ENCODE assay signal across 27 cellular contexts in the genomic region with DNA sequence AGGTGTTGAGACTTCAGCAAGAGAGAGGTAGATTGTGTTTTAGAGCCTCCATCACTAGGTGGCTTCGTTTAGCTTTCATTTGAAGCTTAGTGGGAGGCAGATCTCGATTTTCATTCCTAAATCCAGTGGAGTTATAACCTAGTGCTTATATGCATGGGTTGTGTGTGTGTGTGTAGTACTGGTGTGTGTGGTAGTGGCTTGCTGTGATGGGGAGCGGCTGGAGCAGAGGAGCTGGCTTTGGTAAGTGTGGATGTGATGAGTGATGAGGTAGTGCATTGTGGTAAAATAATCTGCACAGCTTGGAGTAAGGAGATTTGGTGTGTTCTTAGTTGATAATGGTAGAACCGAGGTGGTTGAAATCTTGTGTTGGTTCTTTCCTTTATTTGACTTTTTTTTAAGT. TPM values are rescaled to one million over a fixed set of nuclear protein-coding genes. Genes with fewer than 3 reads are reported as not detected.
DNase-seq lines count a peak whose midpoint lies in the region; ATAC-seq and TF ChIP-seq lines count a peak whose summit lies in the region.
"Had no signal": no experiment of that assay in that cellular context is flagged by ENCODE, and none has a peak within 500 bp of the region (broad histone marks: within the 10 kb centered on the region; RNA-seq: fewer than 3 reads in every experiment).

No MANE protein-coding gene starts in this region.

- no peak overlapping the region for H3K4me3 Mint-ChIP-seq in T-helper 17 cell
- no peak overlapping the region for H3K4me3 Mint-ChIP-seq in dendritic cell treated with granulocyte-macrophage colony-stimulating factor and Interleukin-4, amounts not matched to agents 40 ng/mL and 50 ng/mL, for 4 days
- H3K4me3 Mint-ChIP-seq in type B pancreatic cell: peak overlapping the region; percentile 33
- H3K4me3 Mint-ChIP-seq: activated naive CD4-positive, alpha-beta T cell treated with anti-CD3 and anti-CD28 coated beads for 36 hours; activated T-cell treated with anti-CD3 and anti-CD28 coated beads, Interleukin-2, amount 50 U/mL, for 4 hours; mesothelial cell of epicardium; naive thymus-derived CD4-positive, alpha-beta T cell had no signal

- DNase-seq in cardiac muscle cell (ENCODE audit: low read depth in 1 of 2, low spot score in 1 of 2) (no peak), left ventricle myocardium inferior (no peak), T-helper 17 cell (no peak), type B pancreatic cell (ENCODE audit: extremely low spot score, unreplicated experiment) (no peak), BE2C (no peak), brain microvascular endothelial cell (no peak)
- DNase-seq: ACHN; activated CD4-positive, alpha-beta T cell treated with anti-CD3 and anti-CD28 coated beads for 1 hour; activated naive CD4-positive, alpha-beta T cell treated with anti-CD3 and anti-CD28 coated beads for 36 hours; activated T-cell treated with anti-CD3 and anti-CD28 coated beads, Interleukin-2, amount 50 U/mL, for 4 hours; cerebellar nuclear complex; DND-41; naive thymus-derived CD4-positive, alpha-beta T cell; NCI-H446 treated with DMSO at 0.1 percent for 48 hours; NCI-H82; stimulated activated CD4-positive, alpha-beta T cell treated with anti-CD3 and anti-CD28 coated beads, Interleukin-2, amount 100 ng/mL, for 24 hours; upper lobe of right lung had no signal

- H3K27ac Mint-ChIP-seq in T-helper 17 cell (peak overlapping the region; percentile 81), type B pancreatic cell (peak overlapping the region; percentile 20)
- peak overlapping the region; percentile 3 for H3K27ac Mint-ChIP-seq in dendritic cell treated with granulocyte-macrophage colony-stimulating factor and Interleukin-4, amounts not matched to agents 40 ng/mL and 50 ng/mL, for 4 days
- H3K27ac Mint-ChIP-seq: activated naive CD4-positive, alpha-beta T cell treated with anti-CD3 and anti-CD28 coated beads for 36 hours; mesothelial cell of epicardium had no signal

- no peak for TF ChIP-seq CTCF in cardiac muscle cell (IDR thresholded peaks at IDR 0.05; ENCODE audit: low read depth, low read length)
- TF ChIP-seq CTCF in left ventricle myocardium inferior (IDR thresholded peaks at IDR 0.05; ENCODE audit: borderline replicate concordance): no peak
- TF ChIP-seq CTCF in type B pancreatic cell (conservative IDR thresholded peaks at IDR 0.05): no peak
- TF ChIP-seq CTCF in BE2C (IDR thresholded peaks at IDR 0.05; ENCODE audit: low read depth, low read length): no peak
- no peak for TF ChIP-seq CTCF in brain microvascular endothelial cell (IDR thresholded peaks at IDR 0.05; ENCODE audit: low read depth, low read length, missing control alignments)

- H3K4me3 ChIP-seq in cardiac muscle cell (no peak overlapping the region), left ventricle myocardium inferior (no peak overlapping the region), BE2C (ENCODE audit: low read depth, low read length) (no peak overlapping the region), brain microvascular endothelial cell (ENCODE audit: low read depth, low read length) (no peak overlapping the region)
- H3K4me3 ChIP-seq: ascending aorta, BLaER1, HAP-1, right atrium auricular region, SJSA1, upper lobe of right lung had no signal

- in situ Hi-C loops in brain microvascular endothelial cell (cut with HindIII; ENCODE audit: low pct_ligation_motif_present, low sequenced_read_pairs): no loop called here

- H3K27me3 Mint-ChIP-seq in T-helper 17 cell (no peaks in the 10 kb centered on the region), type B pancreatic cell (no peaks in the 10 kb centered on the region)
- no peaks in the 10 kb centered on the region for H3K27me3 Mint-ChIP-seq in dendritic cell treated with granulocyte-macrophage colony-stimulating factor and Interleukin-4, amounts not matched to agents 40 ng/mL and 50 ng/mL, for 4 days
- H3K27me3 Mint-ChIP-seq: naive thymus-derived CD4-positive, alpha-beta T cell had no signal

- H3K4me1 ChIP-seq in cardiac muscle cell (ENCODE audit: low read depth) (no peaks in the 10 kb centered on the region), left ventricle myocardium inferior (peaks cover 8% of the 10 kb centered on the region), BE2C (no peaks in the 10 kb centered on the region)
- H3K4me1 ChIP-seq: ascending aorta, BLaER1, HAP-1, right atrium auricular region, SJSA1, upper lobe of right lung had no signal

- H3K4me1 Mint-ChIP-seq in T-helper 17 cell (peaks cover 8% of the 10 kb centered on the region), type B pancreatic cell (ENCODE audit: unreplicated experiment) (peaks cover 12% of the 10 kb centered on the region)
- H3K4me1 Mint-ChIP-seq in dendritic cell treated with granulocyte-macrophage colony-stimulating factor and Interleukin-4, amounts not matched to agents 40 ng/mL and 50 ng/mL, for 4 days (ENCODE audit: low read depth): no peaks in the 10 kb centered on the region
- H3K4me1 Mint-ChIP-seq: mesothelial cell of epicardium had no signal

- H3K27ac ChIP-seq in cardiac muscle cell (peak overlapping the region; percentile 13), left ventricle myocardium inferior (replicated peaks) (no peak overlapping the region), brain microvascular endothelial cell (no peak overlapping the region)
- H3K27ac ChIP-seq: ascending aorta, BLaER1, KMS-11, parathyroid adenoma, right atrium auricular region, SJSA1, upper lobe of right lung had no signal

- no peaks in the 10 kb centered on the region for H3K9me3 Mint-ChIP-seq in dendritic cell treated with granulocyte-macrophage colony-stimulating factor and Interleukin-4, amounts not matched to agents 40 ng/mL and 50 ng/mL, for 4 days
- H3K9me3 Mint-ChIP-seq in type B pancreatic cell: no peaks in the 10 kb centered on the region
- H3K9me3 Mint-ChIP-seq: activated naive CD4-positive, alpha-beta T cell treated with anti-CD3 and anti-CD28 coated beads for 36 hours; activated T-cell treated with anti-CD3 and anti-CD28 coated beads, Interleukin-2, amount 50 U/mL, for 4 hours; mesothelial cell of epicardium; naive thymus-derived CD4-positive, alpha-beta T cell had no signal

- H3K36me3 ChIP-seq in cardiac muscle cell (peaks cover 79% of the 10 kb centered on the region), left ventricle myocardium inferior (peaks cover 100% of the 10 kb centered on the region), BE2C (peaks cover 49% of the 10 kb centered on the region), brain microvascular endothelial cell (replicated peaks) (peaks cover 96% of the 10 kb centered on the region)

- H3K27me3 ChIP-seq in cardiac muscle cell (no peaks in the 10 kb centered on the region), left ventricle myocardium inferior (ENCODE audit: low read depth) (no peaks in the 10 kb centered on the region), BE2C (no peaks in the 10 kb centered on the region), brain microvascular endothelial cell (replicated peaks) (no peaks in the 10 kb centered on the region)
- H3K27me3 ChIP-seq: ascending aorta, BLaER1, right atrium auricular region, SJSA1, upper lobe of right lung had no signal

- intact Hi-C loops in left ventricle myocardium inferior (cut with micrococcal nuclease): no loop called here
- intact Hi-C loops in dendritic cell treated with granulocyte-macrophage colony-stimulating factor and Interleukin-4, amounts not matched to agents 40 ng/mL and 50 ng/mL, for 4 days (cut with micrococcal nuclease): no loop called here

- H3K36me3 Mint-ChIP-seq in T-helper 17 cell (ENCODE audit: low read depth) (peaks cover 10% of the 10 kb centered on the region), type B pancreatic cell (peaks cover 61% of the 10 kb centered on the region)
- H3K36me3 Mint-ChIP-seq in dendritic cell treated with granulocyte-macrophage colony-stimulating factor and Interleukin-4, amounts not matched to agents 40 ng/mL and 50 ng/mL, for 4 days (ENCODE audit: low read depth): peaks cover 100% of the 10 kb centered on the region

- H3K9me3 ChIP-seq in cardiac muscle cell (ENCODE audit: low read depth) (no peaks in the 10 kb centered on the region), left ventricle myocardium inferior (replicated peaks) (no peaks in the 10 kb centered on the region), T-helper 17 cell (ENCODE audit: control insufficient read depth, low read length, poor library complexity, severe bottlenecking) (no peaks in the 10 kb centered on the region), BE2C (no peaks in the 10 kb centered on the region; the same call in 1 of the 2 replicates)
- H3K9me3 ChIP-seq: ascending aorta, BLaER1, HAP-1, right atrium auricular region, upper lobe of right lung had no signal

- ATAC-seq in T-helper 17 cell (no peak), HG03354 (IDR thresholded peaks at IDR 0.05; ENCODE audit: poor library complexity, severe bottlenecking, unreplicated experiment) (no peak)
- ATAC-seq: activated T-cell treated with anti-CD3 and anti-CD28 coated beads, Interleukin-2, amount 50 U/mL, for 4 hours; naive thymus-derived CD4-positive, alpha-beta T cell; upper lobe of right lung had no signal

RNA-seq across cellular contexts. Expression of a gene that starts 43.2 kb away (rescaled TPM):
- total RNA-seq in cardiac muscle cell (21.8 and 25.7 TPM in 2 replicates), left ventricle myocardium inferior (30.6 TPM), T-helper 17 cell (10 to 100 TPM; 21.1 to 27.8 TPM), type B pancreatic cell (ENCODE audit: low replicate concordance) (41.9 and 48.0 TPM in 2 replicates)
- polyA plus RNA-seq in cardiac muscle cell: 32.6 and 43.8 TPM in 2 replicates
- polyA plus RNA-seq in BE2C (2012; ENCODE audit: insufficient read depth, insufficient read length, low read depth): 34.9 TPM

RNA-seq across cellular contexts. Expression of a gene that starts 43.6 kb away (rescaled TPM):
- total RNA-seq in cardiac muscle cell (20.4 and 24.8 TPM in 2 replicates), left ventricle myocardium inferior (41.3 TPM), T-helper 17 cell (10 to 100 TPM; 34.7 to 36.8 TPM), type B pancreatic cell (ENCODE audit: low replicate concordance) (23.1 and 28.5 TPM in 2 replicates)
- polyA plus RNA-seq in cardiac muscle cell: 57.4 and 73.8 TPM in 2 replicates
- polyA plus RNA-seq in BE2C (2012; ENCODE audit: insufficient read depth, insufficient read length, low read depth): 38.5 TPM

Comparison
In these comparisons a context has a peak if more than half of its experiments do, and no peak if none do; other contexts are left out.
1. H3K27ac Mint-ChIP-seq: peak in every context shown above with its lines; median percentile 81 in T-helper 17 cell; 20 in type B pancreatic cell; 3 in dendritic cell treated with granulocyte-macrophage colony-stimulating factor and Interleukin-4, amounts not matched to agents 40 ng/mL and 50 ng/mL, for 4 days.